ENCODE assay signal across 8 cellular contexts in the genomic region with DNA sequence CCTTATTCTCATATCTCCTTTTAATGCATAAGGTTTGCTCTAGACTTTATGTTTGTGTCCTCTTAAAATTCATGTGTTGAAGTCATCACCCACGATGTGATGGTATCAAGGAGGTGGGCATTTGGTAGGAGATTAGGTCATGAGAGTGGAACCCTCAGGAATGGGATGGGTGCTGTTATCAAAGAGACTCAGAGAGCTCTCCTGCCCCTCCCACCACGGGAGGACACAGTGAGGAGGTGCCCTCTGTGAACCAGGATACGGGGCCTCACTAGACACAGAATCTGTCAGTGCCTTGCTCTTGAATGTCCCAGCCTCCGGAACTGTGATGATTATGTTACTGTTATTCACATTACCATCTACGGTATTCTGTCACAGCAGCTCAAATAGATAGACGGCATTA.
"Had no signal": no experiment of that assay in that cellular context is flagged by ENCODE, and none has a peak within 500 bp of the region (broad histone marks: within the 10 kb centered on the region; RNA-seq: fewer than 3 reads in every experiment).

No MANE protein-coding gene starts in this region.

- H3K4me2 ChIP-seq: GM23338, KMS-11 had no signal

- DNase-seq: H9, HCEC 1CT, Karpas-422, KBM-7 had no signal

- H2AFZ ChIP-seq: GM23338 had no signal

- ATAC-seq: GM23338, HepG2 had no signal

- H3K4me3 ChIP-seq: GM23338 had no signal

- H3K9ac ChIP-seq: KMS-11 had no signal

- H3K27ac ChIP-seq: HL-60, KMS-11 had no signal
